In genomic region chr3:196082471-196082971, GRCh38 we compare ENCODE assay signal across 8 cellular contexts. TPM values are rescaled to one million over a fixed set of nuclear protein-coding genes. Genes with fewer than 3 reads are reported as not detected.
A peak's percentile ranks its signal among the peaks of the same experiment; 100 is the strongest.
DNase-seq lines count a peak whose midpoint lies in the region; ATAC-seq and TF ChIP-seq lines count a peak whose summit lies in the region.

No MANE protein-coding gene starts in this region.

- peaks cover 0 to 11% (median 0%) of the 10 kb centered on the region in 3 donors for H3K36me3 Mint-ChIP-seq in CD8-positive, alpha-beta memory T cell
- H3K36me3 Mint-ChIP-seq in MCF 10A (ENCODE audit: insufficient read depth, unreplicated experiment): peaks cover 9% of the 10 kb centered on the region

- POLR2A ChIA-PET in CD8-positive, alpha-beta memory T cell (lab: Charles Lee): no interaction called here
- POLR2A ChIA-PET in MCF 10A (lab: Yijun Ruan, JAX): interaction anchor here (0.6 to 5.6 kb wide), 4 partner anchors 26 to 389 kb away, joined by 3 to 70 read pairs (median 4); no protein-coding TSS in a partner anchor

- TF ChIP-seq CTCF in MCF 10A (IDR thresholded peaks at IDR 0.05; ENCODE audit: unreplicated experiment): no peak

- no peaks in the 10 kb centered on the region for H3K36me3 ChIP-seq in CD8-positive, alpha-beta memory T cell (ENCODE audit: insufficient read depth, low read length)

- H3K27ac Mint-ChIP-seq in CD8-positive, alpha-beta memory T cell: peak overlapping the region; percentile 89 to 98 (median 95)
- H3K27ac Mint-ChIP-seq in MCF 10A (ENCODE audit: low read depth, unreplicated experiment): no peak overlapping the region

- H3K4me1 Mint-ChIP-seq in CD8-positive, alpha-beta memory T cell: peaks cover 35 to 43% (median 35%) of the 10 kb centered on the region in 3 donors
- peaks cover 6% of the 10 kb centered on the region for H3K4me1 Mint-ChIP-seq in MCF 10A (ENCODE audit: insufficient read depth, unreplicated experiment)

- H3K4me1 ChIP-seq in CD8-positive, alpha-beta memory T cell (ENCODE audit: insufficient read depth, low read length): peaks cover 34% of the 10 kb centered on the region
- H3K4me1 ChIP-seq in mononuclear cell (ENCODE audit: insufficient read depth, low read length): peaks cover 36% of the 10 kb centered on the region

- no peak for DNase-seq in CD8-positive, alpha-beta memory T cell
- DNase-seq in HuH-7 (ENCODE audit: low spot score) (peak; percentile 38), MCF 10A (ENCODE audit: unreplicated experiment) (no peak), NCI-H2227 treated with DMSO at 0.1 percent for 48 hours (lab: John Stamatoyannopoulos, UW) (no peak), SW 1271 (lab: John Stamatoyannopoulos, UW) (no peak)
- DNase-seq in activated CD8-positive, alpha-beta memory T cell treated with anti-CD3 and anti-CD28 coated beads, Interleukin-2, amount 50 U/mL, for 4 hours: no peak

- CTCF ChIA-PET in CD8-positive, alpha-beta memory T cell (lab: Charles Lee): interaction anchor here (1.4 to 2.2 kb wide), 2 partner anchors 9 to 97 kb away, joined by 3 to 5 read pairs; no protein-coding TSS in a partner anchor
- CTCF ChIA-PET in MCF 10A (lab: Yijun Ruan, JAX): no interaction called here

- H3K9me3 ChIP-seq in CD8-positive, alpha-beta memory T cell (ENCODE audit: low read length): no peaks in the 10 kb centered on the region
- H3K9me3 ChIP-seq in mononuclear cell (ENCODE audit: low read depth, low read length): no peaks in the 10 kb centered on the region

- peak overlapping the region; percentile 99 for H3K27ac ChIP-seq in CD8-positive, alpha-beta memory T cell (ENCODE audit: low read depth, low read length)

- no peaks in the 10 kb centered on the region for H3K9me3 Mint-ChIP-seq in CD8-positive, alpha-beta memory T cell
- no peaks in the 10 kb centered on the region for H3K9me3 Mint-ChIP-seq in MCF 10A (ENCODE audit: unreplicated experiment)

- H3K4me3 ChIP-seq in CD8-positive, alpha-beta memory T cell (ENCODE audit: low read length): peak overlapping the region; percentile 62
- H3K4me3 ChIP-seq in mononuclear cell (ENCODE audit: low read length): peak overlapping the region; percentile 98

- no peaks in the 10 kb centered on the region for H3K27me3 ChIP-seq in CD8-positive, alpha-beta memory T cell (ENCODE audit: insufficient read depth, low read length, poor library complexity, severe bottlenecking)
- no peaks in the 10 kb centered on the region for H3K27me3 ChIP-seq in mononuclear cell (ENCODE audit: insufficient read depth, low read length)

- ATAC-seq in GM21529 (IDR thresholded peaks at IDR 0.05; ENCODE audit: unreplicated experiment): no peak

- peak overlapping the region; percentile 93 to 98 (median 96) for H3K4me3 Mint-ChIP-seq in CD8-positive, alpha-beta memory T cell
- peak overlapping the region; percentile 94 for H3K4me3 Mint-ChIP-seq in MCF 10A (ENCODE audit: unreplicated experiment)

- H3K27me3 Mint-ChIP-seq in CD8-positive, alpha-beta memory T cell: peaks cover 0 to 1% of the 10 kb centered on the region in 2 donors
- no peaks in the 10 kb centered on the region for H3K27me3 Mint-ChIP-seq in MCF 10A (ENCODE audit: insufficient read depth, unreplicated experiment)

- intact Hi-C loops in MCF 10A (cut with micrococcal nuclease): no loop called here

- BruUV-seq in MCF 10A (replicated peaks; lab: Mats Ljungman, UMichigan): no TSS peak

RNA-seq across cellular contexts. Expression of gene TFRC, which starts 0.6 kb away (rescaled TPM):
- total RNA-seq in CD8-positive, alpha-beta memory T cell: 100 to 1,000 TPM; 669 to 687 TPM
- 15.9 TPM for polyA plus RNA-seq in CD8-positive, alpha-beta memory T cell
- total RNA-seq in MCF 10A (2022) (72.9 and 108 TPM in 2 replicates), mononuclear cell (138 TPM)
